18 cellular contexts compared by ENCODE assay signal in genomic region chr1:23620605-23621004, GRCh38.
DNase-seq lines count a peak whose midpoint lies in the region; TF ChIP-seq lines count a peak whose summit lies in the region.
"Had no signal": no experiment of that assay in that cellular context is flagged by ENCODE, and none has a peak within 500 bp of the region (broad histone marks: within the 10 kb centered on the region; RNA-seq: fewer than 3 reads in every experiment).

No MANE protein-coding gene starts in this region.

- CTCF ChIA-PET in Caco-2 (lab: Charles Lee) = interaction anchor here (2.0 kb wide), 1 partner anchor 17 kb away, joined by 9 read pairs; no protein-coding TSS in a partner anchor
- CTCF ChIA-PET in activated CD4-positive, alpha-beta memory T cell treated with anti-CD3 and anti-CD28 coated beads, Interleukin-2, amount 10 ng/mL, durations not matched to agents 7 days and 5 days (lab: Charles Lee) = interaction anchor here (0.9 to 5.8 kb wide), 5 partner anchors 13 to 81 kb away, joined by 3 to 43 read pairs (median 3); no protein-coding TSS in a partner anchor

- H3K9me3 ChIP-seq in BLaER1 treated with 17β-estradiol and CSF1 and Interleukin-3, amounts not matched to agents 10 nM and 100 nM (replicated peaks in 1 of 11) = peaks cover 0 to 3% (median 0%) of the 10 kb centered on the region in 11 experiments; a peak in 1 of 22 replicates
- H3K9me3 ChIP-seq in Caco-2 (no peaks in the 10 kb centered on the region), left ventricle myocardium inferior (replicated peaks) (no peaks in the 10 kb centered on the region)
- H3K9me3 ChIP-seq: pancreas, SK-N-SH, vagina had no signal

- H3K4me2 ChIP-seq in BLaER1 treated with 17β-estradiol and CSF1 and Interleukin-3, amounts not matched to agents 10 nM and 100 nM = peak overlapping the region in 8 of 11 experiments; percentile 76 to 93 (median 82); a peak in 15 of 22 replicates

- peak overlapping the region in 5 of 11 experiments; percentile 20 to 78 (median 73); a peak in 8 of 22 replicates for H3K27ac ChIP-seq in BLaER1 treated with 17β-estradiol and CSF1 and Interleukin-3, amounts not matched to agents 10 nM and 100 nM
- H3K27ac ChIP-seq in left ventricle myocardium inferior (replicated peaks) = no peak overlapping the region
- H3K27ac ChIP-seq: vagina, WERI-Rb-1 had no signal

- no peaks in the 10 kb centered on the region for H3K4me1 Mint-ChIP-seq in Caco-2 (ENCODE audit: low read depth, unreplicated experiment)
- peaks cover 50% of the 10 kb centered on the region for H3K4me1 Mint-ChIP-seq in activated CD4-positive, alpha-beta memory T cell treated with anti-CD3 and anti-CD28 coated beads, Interleukin-2, amount 10 ng/mL, durations not matched to agents 7 days and 5 days
- H3K4me1 Mint-ChIP-seq in mesothelial cell of epicardium = peaks cover 8% of the 10 kb centered on the region

- no peak for DNase-seq in Caco-2
- no peak for DNase-seq in activated CD4-positive, alpha-beta memory T cell treated with anti-CD3 and anti-CD28 coated beads, Interleukin-2, amount 10 ng/mL, durations not matched to agents 7 days and 5 days
- no peak for DNase-seq in mesothelial cell of epicardium (ENCODE audit: low spot score in 2 of 2, unreplicated experiment in 2 of 2)
- DNase-seq in NCI-H1436 (lab: John Stamatoyannopoulos, UW) = no peak
- DNase-seq in AML-193 (lab: John Stamatoyannopoulos, UW) = no peak
- no peak for DNase-seq in left ventricle myocardium inferior
- DNase-seq: C1 segment of cervical spinal cord, HFFc6, Kasumi-1, kidney, midbrain, NCI-H510A, pancreas, PC-3, SK-N-SH, WERI-Rb-1 had no signal

- peaks cover 4% of the 10 kb centered on the region for H3K27me3 Mint-ChIP-seq in Caco-2 (ENCODE audit: insufficient read depth, unreplicated experiment)
- peaks cover 15% of the 10 kb centered on the region for H3K27me3 Mint-ChIP-seq in activated CD4-positive, alpha-beta memory T cell treated with anti-CD3 and anti-CD28 coated beads, Interleukin-2, amount 10 ng/mL, durations not matched to agents 7 days and 5 days
- H3K27me3 Mint-ChIP-seq in mesothelial cell of epicardium (ENCODE audit: low read depth) = peaks cover 24% of the 10 kb centered on the region

- H3K36me3 Mint-ChIP-seq in Caco-2 (ENCODE audit: insufficient read depth, unreplicated experiment) (no peaks in the 10 kb centered on the region), mesothelial cell of epicardium (no peaks in the 10 kb centered on the region)
- peaks cover 6% of the 10 kb centered on the region for H3K36me3 Mint-ChIP-seq in activated CD4-positive, alpha-beta memory T cell treated with anti-CD3 and anti-CD28 coated beads, Interleukin-2, amount 10 ng/mL, durations not matched to agents 7 days and 5 days (ENCODE audit: low read depth)

- peak overlapping the region; percentile 45 for H3K4me3 Mint-ChIP-seq in Caco-2 (ENCODE audit: unreplicated experiment)
- H3K4me3 Mint-ChIP-seq in activated CD4-positive, alpha-beta memory T cell treated with anti-CD3 and anti-CD28 coated beads, Interleukin-2, amount 10 ng/mL, durations not matched to agents 7 days and 5 days = no peak overlapping the region
- peak overlapping the region; percentile 44 for H3K4me3 Mint-ChIP-seq in mesothelial cell of epicardium
- H3K4me3 Mint-ChIP-seq: HFFc6 had no signal

- H4K20me1 ChIP-seq in BLaER1 treated with 17β-estradiol and CSF1 and Interleukin-3, amounts not matched to agents 10 nM and 100 nM = no peaks in the 10 kb centered on the region

- intact Hi-C loops in Caco-2 (cut with micrococcal nuclease; ENCODE audit: unreplicated experiment) (no loop called here), left ventricle myocardium inferior (cut with micrococcal nuclease) (no loop called here)

- TF ChIP-seq CTCF in Caco-2 (IDR thresholded peaks at IDR 0.05; ENCODE audit: insufficient read depth in 1 of 2, low read depth in 1 of 2, low read length in 1 of 2, severe bottlenecking in 1 of 2, unreplicated experiment in 1 of 2) (no peak), mesothelial cell of epicardium (IDR thresholded peaks at IDR 0.05; ENCODE audit: unreplicated experiment) (no peak), left ventricle myocardium inferior (IDR thresholded peaks at IDR 0.05; ENCODE audit: borderline replicate concordance) (no peak)

- H3K36me3 ChIP-seq in BLaER1 treated with 17β-estradiol and CSF1 and Interleukin-3, amounts not matched to agents 10 nM and 100 nM = 0 out of 22 replicates have a peak, but pooled peaks cover 0 to 3% (median 0%) of the 10 kb centered on the region in 11 experiments
- H3K36me3 ChIP-seq in Caco-2 (ENCODE audit: control insufficient read depth, insufficient read depth, low read length) (no peaks in the 10 kb centered on the region), left ventricle myocardium inferior (no peaks in the 10 kb centered on the region)
- H3K36me3 ChIP-seq: pancreas, vagina, WERI-Rb-1 had no signal

- POLR2A ChIA-PET in Caco-2 (lab: Charles Lee) = no interaction called here
- POLR2A ChIA-PET in activated CD4-positive, alpha-beta memory T cell treated with anti-CD3 and anti-CD28 coated beads, Interleukin-2, amount 10 ng/mL, durations not matched to agents 7 days and 5 days (lab: Charles Lee) = interaction anchor here (1.3 to 5.5 kb wide), 9 partner anchors 9 to 91 kb away, joined by 4 to 35 read pairs (median 7); partner anchors contain the start of genes E2F2 and ID3

- H3K9ac ChIP-seq in BLaER1 treated with 17β-estradiol and CSF1 and Interleukin-3, amounts not matched to agents 10 nM and 100 nM = peak overlapping the region in 3 of 11 experiments; percentile 70 to 76 (median 75); a peak in 4 of 22 replicates
- H3K9ac ChIP-seq: SK-N-SH had no signal

- H3K4me1 ChIP-seq in BLaER1 treated with 17β-estradiol and CSF1 and Interleukin-3, amounts not matched to agents 10 nM and 100 nM = peaks cover 4 to 80% (median 52%) of the 10 kb centered on the region in 10 experiments; a peak in 17 of 20 replicates
- H3K4me1 ChIP-seq in Caco-2 (no peaks in the 10 kb centered on the region), left ventricle myocardium inferior (peaks cover 4% of the 10 kb centered on the region)

- BruUV-seq in Caco-2 (replicated peaks; lab: Mats Ljungman, UMichigan) = no TSS peak

- H3K27ac Mint-ChIP-seq in Caco-2 (ENCODE audit: unreplicated experiment) = no peak overlapping the region
- H3K27ac Mint-ChIP-seq in activated CD4-positive, alpha-beta memory T cell treated with anti-CD3 and anti-CD28 coated beads, Interleukin-2, amount 10 ng/mL, durations not matched to agents 7 days and 5 days = peak overlapping the region; percentile 41
- no peak overlapping the region for H3K27ac Mint-ChIP-seq in mesothelial cell of epicardium
- H3K27ac Mint-ChIP-seq: HFFc6 had no signal

- H3K27me3 ChIP-seq in BLaER1 treated with 17β-estradiol and CSF1 and Interleukin-3, amounts not matched to agents 10 nM and 100 nM = peaks cover 0 to 28% (median 0%) of the 10 kb centered on the region in 11 experiments; a peak in 8 of 22 replicates
- no peaks in the 10 kb centered on the region; the same call in 1 of the 2 replicates for H3K27me3 ChIP-seq in Caco-2 (replicated peaks; ENCODE audit: control insufficient read depth, insufficient read depth, low read length)
- peaks cover 43% of the 10 kb centered on the region for H3K27me3 ChIP-seq in left ventricle myocardium inferior (ENCODE audit: low read depth)
- H3K27me3 ChIP-seq: pancreas, vagina had no signal

- H3K9me3 Mint-ChIP-seq in Caco-2 (ENCODE audit: unreplicated experiment) (peaks cover 3% of the 10 kb centered on the region), mesothelial cell of epicardium (no peaks in the 10 kb centered on the region)
- peaks cover 2% of the 10 kb centered on the region for H3K9me3 Mint-ChIP-seq in activated CD4-positive, alpha-beta memory T cell treated with anti-CD3 and anti-CD28 coated beads, Interleukin-2, amount 10 ng/mL, durations not matched to agents 7 days and 5 days

- no peak overlapping the region; a peak in 1 of 20 replicates for H3K4me3 ChIP-seq in BLaER1 treated with 17β-estradiol and CSF1 and Interleukin-3, amounts not matched to agents 10 nM and 100 nM
- H3K4me3 ChIP-seq in Caco-2 (ENCODE audit: low read depth, low read length) (no peak overlapping the region), left ventricle myocardium inferior (no peak overlapping the region)
